ENCODE assay signal across 8 cellular contexts in the genomic region with DNA sequence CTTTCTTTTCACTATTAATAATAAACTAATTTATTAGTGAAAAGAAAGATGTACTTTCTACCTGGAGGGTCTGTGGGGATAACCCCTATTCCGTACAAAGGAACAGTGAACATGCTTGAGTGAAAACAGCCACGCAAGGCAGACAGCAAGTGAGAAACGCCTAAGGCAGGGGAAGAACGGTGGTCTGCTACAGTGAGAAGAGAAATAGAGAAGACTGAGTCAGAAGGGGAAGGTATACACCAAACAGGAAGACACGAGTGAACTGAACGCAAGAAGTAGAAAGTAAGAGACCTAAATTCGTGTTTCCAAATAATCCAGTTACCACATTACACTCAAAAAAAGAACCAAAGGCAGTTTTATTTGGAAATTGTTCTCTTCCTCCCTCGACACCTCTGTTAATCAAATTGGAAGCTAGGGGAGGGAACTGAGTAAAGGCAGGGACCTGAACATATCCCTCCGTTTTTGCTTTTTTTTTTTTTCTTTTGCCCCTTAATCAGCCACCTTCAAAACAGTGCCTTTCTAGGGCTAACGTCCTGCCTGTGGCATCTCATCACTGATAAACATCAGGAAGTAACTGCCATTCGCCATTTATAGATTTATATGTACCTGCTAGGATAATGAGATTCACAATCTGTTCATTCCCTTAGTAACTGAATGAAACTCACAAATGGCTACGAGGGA. TPM values are rescaled to one million over a fixed set of nuclear protein-coding genes. Genes with fewer than 3 reads are reported as not detected.
DNase-seq lines count a peak whose midpoint lies in the region; ATAC-seq and TF ChIP-seq lines count a peak whose summit lies in the region.

No MANE protein-coding gene starts in this region.

- H3K4me3 Mint-ChIP-seq in chondrocyte (ENCODE audit: unreplicated experiment): peak overlapping the region; percentile 3

- no peaks in the 10 kb centered on the region for H3K9me3 Mint-ChIP-seq in chondrocyte (ENCODE audit: low read depth)

- TF ChIP-seq POLR2A in NB4 (IDR thresholded peaks at IDR 0.05; ENCODE audit: extremely low read depth, insufficient read length): no peak

- DNase-seq in GM12864 (ENCODE audit: low read depth) (peak; percentile 24), NB4 (ENCODE audit: low read depth) (peak; percentile 65), chondrocyte (ENCODE audit: low spot score) (no peak), NCI-H2029 (lab: John Stamatoyannopoulos, UW) (no peak), NCI-H1694 treated with DMSO at 0.1 percent for 48 hours (lab: John Stamatoyannopoulos, UW) (no peak), midbrain (lab: John Stamatoyannopoulos, UW) (no peak)

- H3K4me3 ChIP-seq in GM12864 (ENCODE audit: low read depth, low read length) (peak overlapping the region; percentile 13; the same call in 1 of the 2 replicates), NB4 (ENCODE audit: low read depth, low read length) (peak overlapping the region; percentile 53), neuron (ENCODE audit: low read length) (no peak overlapping the region)

- H3K4me1 Mint-ChIP-seq in chondrocyte (ENCODE audit: low read depth): peaks cover 32% of the 10 kb centered on the region

- H3K27ac Mint-ChIP-seq in chondrocyte (ENCODE audit: unreplicated experiment): peak overlapping the region; percentile 96

- peak overlapping the region; percentile 60 for H2AFZ ChIP-seq in neuron (ENCODE audit: low read depth, low read length)

- peak; percentile 80 for ATAC-seq in GM21619 (IDR thresholded peaks at IDR 0.05; ENCODE audit: unreplicated experiment)

- H3K36me3 Mint-ChIP-seq in chondrocyte (ENCODE audit: low read depth): peaks cover 1% of the 10 kb centered on the region

- no peaks in the 10 kb centered on the region for H3K9me3 ChIP-seq in neuron (ENCODE audit: low read length)

- TF ChIP-seq CTCF in GM12864 (IDR thresholded peaks at IDR 0.05; ENCODE audit: low read depth, low read length, missing control alignments) (no peak), NB4 (IDR thresholded peaks at IDR 0.05; ENCODE audit: low read depth, low read length) (no peak), chondrocyte (IDR thresholded peaks at IDR 0.05) (no peak)

- H3K27me3 ChIP-seq in neuron (ENCODE audit: insufficient read depth, low read length): no peaks in the 10 kb centered on the region

- peaks cover 15% of the 10 kb centered on the region for H3K4me1 ChIP-seq in neuron (ENCODE audit: insufficient read depth, low read length)

- H3K27me3 Mint-ChIP-seq in chondrocyte (ENCODE audit: low read depth): no peaks in the 10 kb centered on the region

- no peaks in the 10 kb centered on the region for H3K36me3 ChIP-seq in neuron (ENCODE audit: insufficient read depth, low read length)

RNA-seq across cellular contexts. Expression of a gene that starts 48.9 kb away (rescaled TPM):
- total RNA-seq in chondrocyte: 59.6 to 65.0 TPM (median 64.5 TPM) in 3 replicates

Comparison
In these comparisons a context has a peak if more than half of its experiments do, and no peak if none do; other contexts are left out.
1. DNase-seq: peak in GM12864 (single experiment) and NB4 (single experiment); none in chondrocyte (single experiment), NCI-H2029 (single experiment), NCI-H1694 treated with DMSO at 0.1 percent for 48 hours (single experiment) and midbrain (single experiment).